Comparison of ENCODE assay signal across 7 cellular contexts in genomic region chr11:9280655-9281301, GRCh38. TPM values are rescaled to one million over a fixed set of nuclear protein-coding genes. Genes with fewer than 3 reads are reported as not detected.
DNase-seq lines count a peak whose midpoint lies in the region; ATAC-seq and TF ChIP-seq lines count a peak whose summit lies in the region.

No MANE protein-coding gene starts in this region.

- TF ChIP-seq CTCF in left ventricle myocardium inferior (IDR thresholded peaks at IDR 0.05; ENCODE audit: borderline replicate concordance) (no peak), tibial artery (IDR thresholded peaks at IDR 0.05) (no peak)

- H3K27me3 ChIP-seq in left ventricle myocardium inferior (ENCODE audit: low read depth) (no peaks in the 10 kb centered on the region), tibial artery (no peaks in the 10 kb centered on the region)

- DNase-seq in NCI-H2029 (lab: John Stamatoyannopoulos, UW) (peak; percentile 75), left ventricle myocardium inferior (no peak), tibial artery (no peak)
- DNase-seq in activated CD8-positive, alpha-beta memory T cell treated with anti-CD3 and anti-CD28 coated beads for 4 hours (ENCODE audit: low read depth in 2 of 2) = peak; percentile 15 to 51
- DNase-seq in stimulated activated naive CD4-positive, alpha-beta T cell treated with Interleukin-2 at 50 U/mL for 16 hours (lab: John Stamatoyannopoulos, UW) = peak; percentile 36

- ATAC-seq in GM18511 (IDR thresholded peaks at IDR 0.05; ENCODE audit: unreplicated experiment) = peak; percentile 96
- peak; percentile 90 for ATAC-seq in HG02642 (IDR thresholded peaks at IDR 0.05; ENCODE audit: poor library complexity, unreplicated experiment)

- H3K27ac ChIP-seq in left ventricle myocardium inferior (replicated peaks) (peak overlapping the region; percentile 56), tibial artery (peak overlapping the region in 1 of 2 donors; percentile 30)

- no peak overlapping the region for H3K4me3 ChIP-seq in left ventricle myocardium inferior
- H3K4me3 ChIP-seq in tibial artery = no peak overlapping the region

- H3K36me3 ChIP-seq in left ventricle myocardium inferior (peaks cover 12% of the 10 kb centered on the region), tibial artery (peaks cover 10 to 21% (median 12%) of the 10 kb centered on the region in 3 donors)

- peaks cover 14% of the 10 kb centered on the region for H3K4me1 ChIP-seq in left ventricle myocardium inferior
- H3K4me1 ChIP-seq in tibial artery = peaks cover 0 to 18% (median 5%) of the 10 kb centered on the region in 4 donors

- intact Hi-C loops in left ventricle myocardium inferior (cut with micrococcal nuclease) = no loop called here
- intact Hi-C loops in tibial artery (cut with DNase I; ENCODE audit: low total_unique reads) = no loop called here

- H3K9me3 ChIP-seq in left ventricle myocardium inferior (replicated peaks) (no peaks in the 10 kb centered on the region), tibial artery (no peaks in the 10 kb centered on the region)

RNA-seq across cellular contexts. Expression of gene DENND5A, which starts 15.6 kb away (rescaled TPM):
- 117 TPM for total RNA-seq in left ventricle myocardium inferior

RNA-seq across cellular contexts. Expression of gene TMEM41B, which starts 33.6 kb away (rescaled TPM):
- total RNA-seq in left ventricle myocardium inferior = 20.2 TPM

Comparison
In these comparisons a context has a peak if more than half of its experiments do, and no peak if none do; other contexts are left out.
1. DNase-seq: peak in NCI-H2029 (single experiment), activated CD8-positive, alpha-beta memory T cell treated with anti-CD3 and anti-CD28 coated beads for 4 hours (2 of 2) and stimulated activated naive CD4-positive, alpha-beta T cell treated with Interleukin-2 at 50 U/mL for 16 hours (single experiment); none in left ventricle myocardium inferior (single experiment) and tibial artery (0 of 2).